1 cellular context compared by ENCODE assay signal in genomic region chr16:14472357-14472756, GRCh38.
TF ChIP-seq lines count a peak whose summit lies in the region.

No MANE protein-coding gene starts in this region.

TF ChIP-seq in HepG2, 621 proteins besides CTCF, POLR2A, EP300 and RAD21 (continued from another document):
- no peak for TF ChIP-seq HIC2 (CRISPR knock-in tag; IDR thresholded peaks at IDR 0.05; ENCODE audit: low read depth)
- TF ChIP-seq ARNT (IDR thresholded peaks at IDR 0.05): no peak
- no peak for TF ChIP-seq ZNF749 (CRISPR knock-in tag; IDR thresholded peaks at IDR 0.05; ENCODE audit: borderline replicate concordance)
